9 cellular contexts compared by ENCODE assay signal in genomic region chr1:6554907-6555778, GRCh38. TPM values are rescaled to one million over a fixed set of nuclear protein-coding genes. Genes with fewer than 3 reads are reported as not detected.
A peak's percentile ranks its signal among the peaks of the same experiment; 100 is the strongest.
DNase-seq lines count a peak whose midpoint lies in the region; ATAC-seq, FAIRE-seq and TF ChIP-seq lines count a peak whose summit lies in the region.
"Had no signal": no experiment of that assay in that cellular context is flagged by ENCODE, and none has a peak within 500 bp of the region (broad histone marks: within the 10 kb centered on the region; RNA-seq: fewer than 3 reads in every experiment).

TSS of gene TAS1R1 (plus strand) at chr1:6555307. CDS start at chr1:6555374, 67 bp downstream.

- H3K9me3 Mint-ChIP-seq in activated T-cell treated with anti-CD3 and anti-CD28 coated beads, Interleukin-2, amount 50 U/mL, for 72 hours, result no peaks in the 10 kb centered on the region
- H3K9me3 Mint-ChIP-seq in brain, result no peaks in the 10 kb centered on the region
- H3K9me3 Mint-ChIP-seq in stimulated activated naive CD8-positive, alpha-beta T cell treated with anti-CD3 and anti-CD28 coated beads, Interleukin-15, amount 100 ng/mL, for 72 hours, result no peaks in the 10 kb centered on the region

- TF ChIP-seq CTCF in brain (conservative IDR thresholded peaks at IDR 0.05) (no peak), kidney (IDR thresholded peaks at IDR 0.05; ENCODE audit: borderline replicate concordance, extremely low read depth, insufficient read depth) (no peak)

- no peak within 1 kb of the TSS for H3K27ac ChIP-seq in kidney (ENCODE audit: low read depth in 2 of 2, low read length in 2 of 2)

- intact Hi-C loops in kidney (cut with DNase I), result no loop called here

- no peaks in the 10 kb centered on the region for H3K27me3 Mint-ChIP-seq in activated T-cell treated with anti-CD3 and anti-CD28 coated beads, Interleukin-2, amount 50 U/mL, for 72 hours (ENCODE audit: low read depth)
- peaks cover 6% of the 10 kb centered on the region for H3K27me3 Mint-ChIP-seq in brain
- no peaks in the 10 kb centered on the region for H3K27me3 Mint-ChIP-seq in stimulated activated naive CD8-positive, alpha-beta T cell treated with anti-CD3 and anti-CD28 coated beads, Interleukin-15, amount 100 ng/mL, for 72 hours

- H3K36me3 ChIP-seq in kidney (ENCODE audit: control insufficient read depth in 1 of 2, insufficient read depth in 2 of 2, low read length in 2 of 2), result peaks cover 0 to 2% of the 10 kb centered on the region in 2 donors

- no peak for DNase-seq in activated T-cell treated with anti-CD3 and anti-CD28 coated beads, Interleukin-2, amount 50 U/mL, for 72 hours
- DNase-seq in activated T-cell treated with anti-CD3 and anti-CD28 coated beads, Interleukin-2, amount 50 U/mL, for 1 hour, result no peak
- DNase-seq in kidney (peak; percentile 75), HPDE6-E6E7 (ENCODE audit: extremely low spot score) (no peak), NCI-H524 treated with DMSO at 0.1 percent for 48 hours (lab: John Stamatoyannopoulos, UW) (no peak), SKM-1 (lab: John Stamatoyannopoulos, UW; ENCODE audit: unreplicated experiment) (no peak)
- DNase-seq in stimulated activated naive CD8-positive, alpha-beta T cell treated with anti-CD3 and anti-CD28 coated beads, Interleukin-15, amount 100 ng/mL, for 72 hours, result no peak

- ATAC-seq in activated T-cell treated with anti-CD3 and anti-CD28 coated beads, Interleukin-2, amount 50 U/mL, for 72 hours (replicated peaks in 1 of 2), result no peak
- ATAC-seq in stimulated activated naive CD8-positive, alpha-beta T cell treated with anti-CD3 and anti-CD28 coated beads, Interleukin-15, amount 100 ng/mL, for 72 hours, result no peak

- H3K4me3 Mint-ChIP-seq in activated T-cell treated with anti-CD3 and anti-CD28 coated beads, Interleukin-2, amount 50 U/mL, for 72 hours, result peak within 1 kb of the TSS; percentile 86 to 87
- peak within 1 kb of the TSS; percentile 72 to 86 (median 80) for H3K4me3 Mint-ChIP-seq in brain
- H3K4me3 Mint-ChIP-seq in stimulated activated naive CD8-positive, alpha-beta T cell treated with anti-CD3 and anti-CD28 coated beads, Interleukin-15, amount 100 ng/mL, for 72 hours, result peak within 1 kb of the TSS; percentile 88

- H3K4me1 ChIP-seq in kidney (ENCODE audit: control insufficient read depth in 1 of 2, insufficient read depth in 1 of 2, low read depth in 1 of 2, low read length in 2 of 2), result peaks cover 7 to 8% of the 10 kb centered on the region in 2 donors

- H3K9me3 ChIP-seq in kidney (ENCODE audit: control insufficient read depth in 1 of 2, low read length in 2 of 2), result no peaks in the 10 kb centered on the region

- H3K36me3 Mint-ChIP-seq in activated T-cell treated with anti-CD3 and anti-CD28 coated beads, Interleukin-2, amount 50 U/mL, for 72 hours (ENCODE audit: insufficient read depth in 2 of 2), result peaks cover 0 to 3% of the 10 kb centered on the region in 2 donors
- H3K36me3 Mint-ChIP-seq in brain, result peaks cover 8% of the 10 kb centered on the region

- peaks cover 16% of the 10 kb centered on the region for H3K4me1 Mint-ChIP-seq in activated T-cell treated with anti-CD3 and anti-CD28 coated beads, Interleukin-2, amount 50 U/mL, for 72 hours (ENCODE audit: low read depth)
- peaks cover 22% of the 10 kb centered on the region for H3K4me1 Mint-ChIP-seq in brain
- H3K4me1 Mint-ChIP-seq in stimulated activated naive CD8-positive, alpha-beta T cell treated with anti-CD3 and anti-CD28 coated beads, Interleukin-15, amount 100 ng/mL, for 72 hours, result peaks cover 27% of the 10 kb centered on the region

- H3K9ac ChIP-seq in kidney (ENCODE audit: low read length in 2 of 2), result peak within 1 kb of the TSS; percentile 32 to 87

- FAIRE-seq in kidney (lab: Jason Lieb, UNC), result no peak

- H3K4me3 ChIP-seq in kidney (ENCODE audit: low read length in 2 of 2), result peak within 1 kb of the TSS; percentile 82 to 84

- H3K27ac Mint-ChIP-seq in activated T-cell treated with anti-CD3 and anti-CD28 coated beads, Interleukin-2, amount 50 U/mL, for 72 hours, result no peak within 1 kb of the TSS
- peak within 1 kb of the TSS; percentile 48 to 85 (median 76) for H3K27ac Mint-ChIP-seq in brain
- peak within 1 kb of the TSS; percentile 33 to 87 for H3K27ac Mint-ChIP-seq in stimulated activated naive CD8-positive, alpha-beta T cell treated with anti-CD3 and anti-CD28 coated beads, Interleukin-15, amount 100 ng/mL, for 72 hours

RNA-seq across cellular contexts. Expression of gene TAS1R1, which starts in this region (rescaled TPM):
- total RNA-seq in activated T-cell treated with anti-CD3 and anti-CD28 coated beads, Interleukin-2, amount 50 U/mL, for 72 hours, result not detected
- not detected for polyA plus RNA-seq in brain (ENCODE audit: insufficient read depth, low read depth, low replicate concordance)
- total RNA-seq in kidney, result not detected
- not detected for polyA plus RNA-seq in kidney (ENCODE audit: insufficient read depth, low read depth, low replicate concordance)
- total RNA-seq: glomerular endothelial cell had no signal

Comparison
In these comparisons a context has a peak if more than half of its experiments do, and no peak if none do; other contexts are left out.
1. Peak in DNase-seq, H3K4me3 ChIP-seq and H3K9ac ChIP-seq in kidney; RNA of the gene not detected or under 1 TPM.